8 cellular contexts compared by ENCODE assay signal in the genomic region with DNA sequence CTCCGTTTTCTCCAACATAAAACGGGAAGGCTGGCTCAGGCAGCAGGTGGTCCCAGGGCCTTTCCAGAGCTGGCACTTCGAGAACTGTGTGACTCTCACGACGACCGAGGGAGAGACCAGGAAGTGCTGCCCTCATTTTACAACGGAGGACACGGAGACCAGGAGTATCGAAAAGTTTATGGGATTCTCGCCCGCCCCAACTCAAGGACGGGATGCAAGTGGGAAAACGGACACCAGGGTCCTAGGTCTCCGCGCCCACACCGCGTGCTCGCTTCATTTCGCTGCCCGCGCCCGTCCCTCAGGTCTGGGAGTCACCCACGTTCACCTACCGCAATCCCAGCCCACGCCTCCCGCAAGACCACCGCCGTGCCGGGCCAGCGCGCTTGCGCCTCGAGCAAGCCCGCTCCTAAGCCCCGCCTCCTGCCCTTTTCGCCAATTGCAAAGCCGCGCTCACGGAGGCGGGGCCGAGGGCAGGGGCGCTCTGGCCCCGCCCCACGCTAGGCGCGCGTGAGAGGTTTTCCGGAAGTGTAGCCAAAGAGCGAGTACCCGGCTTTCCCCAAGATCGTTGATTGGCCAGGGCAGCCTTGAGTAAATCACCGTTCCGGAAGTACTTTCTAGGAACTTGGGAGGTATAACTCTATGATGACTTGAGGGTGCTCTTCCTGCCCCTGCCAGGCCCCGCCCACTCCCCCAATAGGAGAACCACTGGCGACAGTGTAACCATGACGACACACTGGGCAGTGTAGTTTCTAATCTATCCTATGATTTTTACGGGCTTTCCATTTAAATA. TPM values are rescaled to one million over a fixed set of nuclear protein-coding genes. Genes with fewer than 3 reads are reported as not detected.
A peak's percentile ranks its signal among the peaks of the same experiment; 100 is the strongest.
DNase-seq lines count a peak whose midpoint lies in the region; ATAC-seq and TF ChIP-seq lines count a peak whose summit lies in the region.

PARS2 (minus strand) TSS at position 392 of the 790 bp plus-strand sequence. CDS start 5,362 bp downstream, outside the sequence.

- H3K36me3 ChIP-seq in osteoblast (ENCODE audit: insufficient read depth, low read length) = no peaks in the 10 kb centered on the region
- H3K36me3 ChIP-seq in thymus (ENCODE audit: control insufficient read depth, insufficient read depth) = no peaks in the 10 kb centered on the region

- peaks cover 26% of the 10 kb centered on the region for H3K4me1 Mint-ChIP-seq in activated naive CD8-positive, alpha-beta T cell treated with anti-CD3 and anti-CD28 coated beads for 36 hours

- peaks cover 2% of the 10 kb centered on the region for H4K20me1 ChIP-seq in osteoblast (ENCODE audit: insufficient read depth, low read length)

- H3K4me3 Mint-ChIP-seq in activated naive CD8-positive, alpha-beta T cell treated with anti-CD3 and anti-CD28 coated beads for 36 hours = peak within 1 kb of the TSS; percentile 89

- peak within 1 kb of the TSS; percentile 92 for H3K27ac Mint-ChIP-seq in activated naive CD8-positive, alpha-beta T cell treated with anti-CD3 and anti-CD28 coated beads for 36 hours

- peaks cover 3% of the 10 kb centered on the region for H3K36me3 Mint-ChIP-seq in activated naive CD8-positive, alpha-beta T cell treated with anti-CD3 and anti-CD28 coated beads for 36 hours

- H3K27me3 Mint-ChIP-seq in activated naive CD8-positive, alpha-beta T cell treated with anti-CD3 and anti-CD28 coated beads for 36 hours = no peaks in the 10 kb centered on the region

- H3K27me3 ChIP-seq in osteoblast (ENCODE audit: insufficient read depth, low read length) = no peaks in the 10 kb centered on the region
- H3K27me3 ChIP-seq in thymus (ENCODE audit: control insufficient read depth, insufficient read depth) = no peaks in the 10 kb centered on the region

- H3K79me2 ChIP-seq in osteoblast (ENCODE audit: insufficient read depth, low read length) = peaks cover 25% of the 10 kb centered on the region

- no peak for TF ChIP-seq CTCF in osteoblast (IDR thresholded peaks at IDR 0.05; ENCODE audit: extremely low read depth, low read depth, low read length)

- H3K27ac ChIP-seq in osteoblast (ENCODE audit: low read depth, low read length) (peak within 1 kb of the TSS; percentile 95), thymus (ENCODE audit: low read depth) (no peak within 1 kb of the TSS)

- H3K9me3 ChIP-seq in osteoblast (ENCODE audit: low read depth, low read length) = no peaks in the 10 kb centered on the region
- H3K9me3 ChIP-seq in thymus (ENCODE audit: control insufficient read depth) = no peaks in the 10 kb centered on the region

- peak within 1 kb of the TSS; percentile 100 for H2AFZ ChIP-seq in osteoblast (ENCODE audit: low read length)

- peak within 1 kb of the TSS; percentile 99 for H3K4me2 ChIP-seq in osteoblast (ENCODE audit: insufficient read depth, low read length)

- peak within 1 kb of the TSS; percentile 99 for H3K4me3 ChIP-seq in osteoblast (ENCODE audit: insufficient read depth, low read length)
- H3K4me3 ChIP-seq in thymus (ENCODE audit: low read length) = peak within 1 kb of the TSS; percentile 54

- peak; percentile 96 for ATAC-seq in HG02642 (IDR thresholded peaks at IDR 0.05; ENCODE audit: poor library complexity, unreplicated experiment)

- WGBS in thymus = under 1% methylated on average over 57 of the region's 57 CpGs

- H3K9me3 Mint-ChIP-seq in activated naive CD8-positive, alpha-beta T cell treated with anti-CD3 and anti-CD28 coated beads for 36 hours = no peaks in the 10 kb centered on the region

- TF ChIP-seq POLR2A in GM10847 (IDR thresholded peaks at IDR 0.05; ENCODE audit: extremely low read depth, insufficient read length) = peak; percentile 70

- DNase-seq in NCI-H1105 (lab: John Stamatoyannopoulos, UW) (peak; percentile 99), SKM-1 (lab: John Stamatoyannopoulos, UW; ENCODE audit: unreplicated experiment) (peak; percentile 99), head of caudate nucleus (peak; percentile 92 to 98 (median 96)), osteoblast (ENCODE audit: insufficient read length, low spot score, missing footprints) (peak; percentile 99)
- DNase-seq in activated naive CD8-positive, alpha-beta T cell treated with anti-CD3 and anti-CD28 coated beads for 36 hours = peak; percentile 98

- H3K4me1 ChIP-seq in osteoblast (ENCODE audit: insufficient read depth, low read length) (peaks cover 11% of the 10 kb centered on the region), thymus (ENCODE audit: control insufficient read depth, insufficient read depth, low read length) (peaks cover 10% of the 10 kb centered on the region)

- intact Hi-C loops in head of caudate nucleus (cut with DNase I) = loop anchor here (5.0 to 10.0 kb wide), 2 partner anchors 47 to 710 kb away; partner anchors contain the start of genes TCEANC2, TMEM59 and TTC4

RNA-seq across cellular contexts. Expression of gene PARS2, which starts in this region (rescaled TPM):
- 1 to 10 TPM; 6.4 to 6.6 TPM for total RNA-seq in activated naive CD8-positive, alpha-beta T cell treated with anti-CD3 and anti-CD28 coated beads for 36 hours
- 6.2 and 7.4 TPM in 2 replicates for total RNA-seq in osteoblast
- 2.3 TPM for polyA plus RNA-seq in thymus
